ENCODE assay signal across 7 cellular contexts in genomic region chr2:97550498-97550897, GRCh38. TPM values are rescaled to one million over a fixed set of nuclear protein-coding genes. Genes with fewer than 3 reads are reported as not detected.
DNase-seq lines count a peak whose midpoint lies in the region; ATAC-seq and TF ChIP-seq lines count a peak whose summit lies in the region.
"Not testable (repeated sequence)": the region's sequence is repeated elsewhere in the genome, so short reads cannot be mapped to it uniquely, and the experiment has no call there.

No MANE protein-coding gene starts in this region.

- H3K36me3 ChIP-seq in PC-3 (ENCODE audit: low read depth, low read length), result not testable (repeated sequence)

- intact Hi-C loops in PC-3 (cut with micrococcal nuclease); MCF 10A (cut with micrococcal nuclease): not testable (repeated sequence)

- ATAC-seq in PC-3; memory B cell (ENCODE audit: low read depth): not testable (repeated sequence)

- CTCF ChIA-PET in PC-3 (lab: Charles Lee), result interaction anchor here (0.6 kb wide), 1 partner anchor 30 kb away, joined by 3 read pairs; no protein-coding TSS in a partner anchor
- CTCF ChIA-PET in MCF 10A (lab: Yijun Ruan, JAX), result not testable (repeated sequence)

- not testable (repeated sequence) for H3K27ac ChIP-seq in PC-3 (ENCODE audit: low read length)

- H4K20me1 ChIP-seq in PC-3 (ENCODE audit: low read length), result not testable (repeated sequence)

- H3K36me3 Mint-ChIP-seq in HFFc6 (ENCODE audit: low read depth) (peaks cover 18% of the 10 kb centered on the region; the same call in 1 of the 2 replicates), MCF 10A (ENCODE audit: insufficient read depth, unreplicated experiment) (peaks cover 39% of the 10 kb centered on the region), memory B cell (peaks cover 26% of the 10 kb centered on the region)

- not testable (repeated sequence) for H3K4me1 ChIP-seq in PC-3 (ENCODE audit: insufficient read depth, low read length)

- H3F3A ChIP-seq in PC-3 (ENCODE audit: low read length, unreplicated experiment), result not testable (repeated sequence)

- H3K79me2 ChIP-seq in PC-3 (ENCODE audit: low read length), result not testable (repeated sequence)

- H3K27ac Mint-ChIP-seq in HFFc6, result peak overlapping the region; percentile 58
- H3K27ac Mint-ChIP-seq in MCF 10A (ENCODE audit: low read depth, unreplicated experiment), result peak overlapping the region; percentile 33
- peak overlapping the region; percentile 32 for H3K27ac Mint-ChIP-seq in memory B cell

- H3K9me2 ChIP-seq in PC-3 (replicated peaks; ENCODE audit: low read length), result not testable (repeated sequence)

- H3K9me3 Mint-ChIP-seq in HFFc6; MCF 10A (ENCODE audit: unreplicated experiment); memory B cell: not testable (repeated sequence)

- TF ChIP-seq CTCF in HFFc6 (IDR thresholded peaks at IDR 0.05); PC-3 (conservative IDR thresholded peaks at IDR 0.05; ENCODE audit: low read depth, low read length); MCF 10A (IDR thresholded peaks at IDR 0.05; ENCODE audit: unreplicated experiment); fibroblast of pulmonary artery (IDR thresholded peaks at IDR 0.05; ENCODE audit: low read length, missing control alignments): not testable (repeated sequence)

- DNase-seq in EL, result peak; percentile 19
- DNase-seq in HFFc6, result peak; percentile 18
- peak; percentile 41 for DNase-seq in PC-3
- peak; percentile 36 for DNase-seq in MCF 10A (ENCODE audit: unreplicated experiment)
- peak; percentile 29 to 49 for DNase-seq in dermis microvascular lymphatic vessel endothelial cell (ENCODE audit: low read depth in 2 of 2)
- peak; percentile 49 for DNase-seq in fibroblast of pulmonary artery (ENCODE audit: low read depth)
- not testable (repeated sequence) for DNase-seq in memory B cell (ENCODE audit: low spot score in 2 of 2)

- H3K4me3 Mint-ChIP-seq in HFFc6; MCF 10A (ENCODE audit: unreplicated experiment); memory B cell: not testable (repeated sequence)

- not testable (repeated sequence) for H3K9me3 ChIP-seq in PC-3 (ENCODE audit: low read length)

- not testable (repeated sequence) for H3K27me3 Mint-ChIP-seq in HFFc6 (ENCODE audit: insufficient read depth); MCF 10A (ENCODE audit: insufficient read depth, unreplicated experiment); memory B cell

- not testable (repeated sequence) for H2AFZ ChIP-seq in PC-3 (ENCODE audit: low read length)

- not testable (repeated sequence) for H3K4me3 ChIP-seq in PC-3 (ENCODE audit: low read length); fibroblast of pulmonary artery (replicated peaks; ENCODE audit: low read depth, low read length)

- POLR2A ChIA-PET in PC-3 (lab: Charles Lee; ENCODE audit: unreplicated experiment); MCF 10A (lab: Yijun Ruan, JAX): not testable (repeated sequence)

- H3K4me1 Mint-ChIP-seq in HFFc6 (ENCODE audit: low read depth), result peaks cover 32% of the 10 kb centered on the region
- not testable (repeated sequence) for H3K4me1 Mint-ChIP-seq in MCF 10A (ENCODE audit: insufficient read depth, unreplicated experiment); memory B cell

- BruUV-seq in PC-3 (replicated peaks; lab: Mats Ljungman, UMichigan); MCF 10A (replicated peaks; lab: Mats Ljungman, UMichigan): not testable (repeated sequence)

- H3K27me3 ChIP-seq in PC-3 (ENCODE audit: low read length), result not testable (repeated sequence)

- not testable (repeated sequence) for H3K9ac ChIP-seq in PC-3 (ENCODE audit: low read length)

- peak overlapping the region; percentile 39; the same call in 1 of the 2 replicates for H3K4me2 ChIP-seq in PC-3 (ENCODE audit: low read length)

RNA-seq across cellular contexts. Expression of gene ANKRD36B, which starts 39.2 kb away (rescaled TPM):
- 1 to 10 TPM; 3.6 to 5.4 (median 4.3) TPM for total RNA-seq in HFFc6 (2021; fragmentation: NEBNext Ultra II Directional; extraction: Animal tissue kit (Norgen Biotek cat#: 25700))
- 20.9 and 22.7 TPM in 2 replicates for total RNA-seq in PC-3 (2014; rRNA removed)
- 21.5 and 32.3 TPM in 2 replicates for total RNA-seq in MCF 10A (2022)
- total RNA-seq in dermis microvascular lymphatic vessel endothelial cell, result 40.0 and 45.3 TPM in 2 replicates
